In the genomic region with DNA sequence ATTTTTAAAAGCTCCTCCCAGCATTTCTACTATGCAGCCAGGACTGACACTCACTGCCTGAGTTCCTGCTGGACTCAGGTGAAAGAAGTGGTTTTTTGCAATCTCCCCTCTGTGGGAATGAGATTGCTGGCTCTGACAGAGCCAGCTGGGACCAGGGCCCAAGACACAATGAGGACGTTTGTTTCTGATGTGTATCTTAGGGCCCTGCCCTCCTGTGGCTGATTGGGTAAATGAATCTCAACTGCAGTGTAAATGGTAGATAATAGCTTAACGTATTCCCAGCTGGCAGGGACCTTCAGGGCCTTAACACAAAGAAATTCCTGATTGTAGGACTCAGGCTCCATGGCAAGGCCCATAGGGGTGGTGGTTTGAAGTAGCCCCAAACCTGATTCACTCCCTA, we compare ENCODE assay signal across 9 cellular contexts.
DNase-seq lines count a peak whose midpoint lies in the region; ATAC-seq and TF ChIP-seq lines count a peak whose summit lies in the region.
"Had no signal": no experiment of that assay in that cellular context is flagged by ENCODE, and none has a peak within 500 bp of the region (broad histone marks: within the 10 kb centered on the region; RNA-seq: fewer than 3 reads in every experiment).

No MANE protein-coding gene starts in this region.

- peak; percentile 16 for TF ChIP-seq CTCF in AG04449 (IDR thresholded peaks at IDR 0.05; ENCODE audit: insufficient read depth, low read length, missing control alignments)

- H3K4me3 ChIP-seq in AG04449 (ENCODE audit: low read depth, low read length) = no peak overlapping the region

- no peak for DNase-seq in AG04449 (ENCODE audit: low read depth, low spot score)
- peak; percentile 1 for DNase-seq in NCI-H774 (lab: John Stamatoyannopoulos, UW)
- peak; percentile 62 for DNase-seq in globus pallidus (ENCODE audit: low spot score)
- no peak for DNase-seq in HuH-7.5 (ENCODE audit: low spot score)
- DNase-seq in amniotic stem cell (lab: John Stamatoyannopoulos, UW) = no peak
- DNase-seq: activated CD4-positive, alpha-beta T cell treated with anti-CD3 and anti-CD28 coated beads, Interleukin-2, amount 50 U/mL, for 4 hours had no signal

- ATAC-seq in GM21576 (IDR thresholded peaks at IDR 0.05; ENCODE audit: unreplicated experiment) (peak; percentile 54), HG02938 (IDR thresholded peaks at IDR 0.05; ENCODE audit: unreplicated experiment) (no peak)
- no peak for ATAC-seq in activated CD4-positive, CD25-positive, alpha-beta regulatory T cell treated with anti-CD3 and anti-CD28 coated beads, Interleukin-2, amount 50 U/mL, for 24 hours

- POLR2A ChIA-PET in AG04449 (lab: Yijun Ruan, JAX) = interaction anchor here (0.9 kb wide), 1 partner anchor 89 kb away, joined by 3 read pairs; no protein-coding TSS in a partner anchor

- CTCF ChIA-PET in AG04449 (lab: Yijun Ruan, JAX) = interaction anchor here (0.7 to 6.5 kb wide), 6 partner anchors 89 to 352 kb away, joined by 3 to 62 read pairs (median 4); partner anchors contain the start of genes NCBP2L and PRPS1

Comparison
In these comparisons a context has a peak if more than half of its experiments do, and no peak if none do; other contexts are left out.
1. DNase-seq: peak in NCI-H774 (single experiment) and globus pallidus (single experiment); none in AG04449 (single experiment), HuH-7.5 (single experiment) and amniotic stem cell (single experiment).